ENCODE assay signal across 8 cellular contexts in genomic region chr1:144551543-144552424, GRCh38. TPM values are rescaled to one million over a fixed set of nuclear protein-coding genes. Genes with fewer than 3 reads are reported as not detected.
DNase-seq lines count a peak whose midpoint lies in the region; ATAC-seq and TF ChIP-seq lines count a peak whose summit lies in the region.

No MANE protein-coding gene starts in this region.

- H3K4me3 ChIP-seq in ectodermal cell (ENCODE audit: insufficient read depth, low read depth, low read length) (peak overlapping the region; percentile 42), lower lobe of right lung (peak overlapping the region; percentile 46)

- ATAC-seq in HG02642 (IDR thresholded peaks at IDR 0.05; ENCODE audit: poor library complexity, unreplicated experiment) (peak; percentile 67), lower lobe of right lung (peak; percentile 94)

- DNase-seq in GM10266 (ENCODE audit: extremely low spot score) (peak; percentile 42), NCI-H345 treated with DMSO at 0.1 percent for 48 hours (lab: John Stamatoyannopoulos, UW; ENCODE audit: unreplicated experiment) (peak; percentile 69), lower lobe of right lung (peak; percentile 82), NCI-H1417 (lab: John Stamatoyannopoulos, UW) (no peak)
- peak; percentile 41 to 45 for DNase-seq in activated CD8-positive, alpha-beta memory T cell treated with anti-CD3 and anti-CD28 coated beads for 1 hour (ENCODE audit: extremely low read depth in 1 of 2, low read depth in 1 of 2)
- DNase-seq in stimulated activated CD4-positive, alpha-beta T cell treated with anti-CD3 and anti-CD28 coated beads, TNF-alpha, amount 100 ng/mL, for 1 hour (ENCODE audit: low read depth in 3 of 3, low spot score in 1 of 3) = peak; percentile 40 to 50 (median 42)

- intact Hi-C loops in lower lobe of right lung (cut with DNase I) = no loop called here

- H3K4me1 ChIP-seq in ectodermal cell (ENCODE audit: control insufficient read depth, insufficient read depth, low read length) = no peaks in the 10 kb centered on the region
- H3K4me1 ChIP-seq in lower lobe of right lung = peaks cover 14% of the 10 kb centered on the region

- H3K27ac ChIP-seq in ectodermal cell (ENCODE audit: insufficient read depth, low read depth, low read length, poor library complexity, severe bottlenecking) (peak overlapping the region; percentile 98), lower lobe of right lung (peak overlapping the region; percentile 84)

- 1% methylated on average over 48 of the region's 48 CpGs for WGBS in ectodermal cell, 2 experiments

- no peaks in the 10 kb centered on the region for H3K9me3 ChIP-seq in ectodermal cell (ENCODE audit: control insufficient read depth, low read length)
- H3K9me3 ChIP-seq in lower lobe of right lung = no peaks in the 10 kb centered on the region

- no peaks in the 10 kb centered on the region for H3K36me3 ChIP-seq in ectodermal cell (ENCODE audit: control insufficient read depth, insufficient read depth, low read length)
- no peaks in the 10 kb centered on the region for H3K36me3 ChIP-seq in lower lobe of right lung

- TF ChIP-seq CTCF in GM10266 (IDR thresholded peaks at IDR 0.05; ENCODE audit: control insufficient read depth, insufficient read depth, low read depth, missing control alignments) (no peak), lower lobe of right lung (IDR thresholded peaks at IDR 0.05) (no peak)

- H3K27me3 ChIP-seq in ectodermal cell (ENCODE audit: control insufficient read depth, insufficient read depth, low read length, poor library complexity, severe bottlenecking) (no peaks in the 10 kb centered on the region), lower lobe of right lung (ENCODE audit: low read depth) (peaks cover 28% of the 10 kb centered on the region)

RNA-seq across cellular contexts. Expression of gene PPIAL4F, which starts 40.9 kb away (rescaled TPM):
- not detected for polyA plus RNA-seq in ectodermal cell (2013, experiment 1 of 4)
- not detected for polyA plus RNA-seq in ectodermal cell (2013, experiment 2 of 4)
- polyA plus RNA-seq in ectodermal cell (2013, experiment 3 of 4) = not detected
- polyA plus RNA-seq in ectodermal cell (2013, experiment 4 of 4) = not detected
- total RNA-seq in lower lobe of right lung = not detected

Comparison
In these comparisons a context has a peak if more than half of its experiments do, and no peak if none do; other contexts are left out.
1. DNase-seq: peak in GM10266 (single experiment), NCI-H345 treated with DMSO at 0.1 percent for 48 hours (single experiment), activated CD8-positive, alpha-beta memory T cell treated with anti-CD3 and anti-CD28 coated beads for 1 hour (2 of 2), lower lobe of right lung (single experiment) and stimulated activated CD4-positive, alpha-beta T cell treated with anti-CD3 and anti-CD28 coated beads, TNF-alpha, amount 100 ng/mL, for 1 hour (3 of 3); none in NCI-H1417 (0 of 3).